Comparison of ENCODE assay signal across 21 cellular contexts in the genomic region with DNA sequence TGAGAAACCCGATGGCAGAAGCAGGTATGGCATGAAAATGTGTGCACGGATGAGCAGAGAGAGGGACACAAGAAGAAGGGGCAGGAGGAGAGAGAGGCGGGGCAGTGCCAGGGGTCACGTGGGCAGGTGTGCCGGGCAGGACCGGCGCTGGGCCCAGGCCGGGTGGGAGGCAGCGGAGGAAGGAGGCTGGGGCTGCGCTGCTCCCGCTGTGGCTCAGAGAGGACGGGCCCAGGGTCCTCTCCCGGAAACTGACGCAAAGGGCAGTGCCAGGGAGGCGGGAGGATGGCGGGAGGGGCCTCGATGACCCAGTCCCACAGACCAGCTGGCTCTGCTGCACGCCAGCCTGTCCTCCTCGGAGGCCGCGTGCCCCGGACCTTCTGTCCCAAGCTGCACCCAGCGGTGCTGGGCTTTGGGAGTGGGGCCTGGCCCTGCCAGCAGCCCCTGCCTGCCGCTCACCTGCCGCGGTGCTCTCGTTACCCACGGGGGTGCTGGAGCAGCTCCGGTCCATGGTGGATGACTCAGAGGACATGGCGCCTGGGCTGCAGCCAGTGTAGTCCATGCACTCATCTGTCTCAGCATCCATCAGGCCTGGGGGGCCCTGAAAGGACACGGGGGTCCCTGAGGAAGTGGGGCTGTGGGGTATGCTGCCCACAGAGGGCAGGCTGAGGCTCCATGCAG.
"Had no signal": no experiment of that assay in that cellular context is flagged by ENCODE, and none has a peak within 500 bp of the region (broad histone marks: within the 10 kb centered on the region; RNA-seq: fewer than 3 reads in every experiment).

No MANE protein-coding gene starts in this region.

- ATAC-seq: foreskin keratinocyte; right cardiac atrium; stimulated activated effector memory CD8-positive, alpha-beta T cell treated with anti-CD3 and anti-CD28 coated beads, Interleukin-12 subunit alpha, Interleukin-12 subunit beta, amount 100 ng/mL, for 72 hours; T-cell had no signal

- H3K4me1 ChIP-seq: colonic mucosa had no signal

- H3K4me1 Mint-ChIP-seq: central memory CD8-positive, alpha-beta T cell; nephron; stimulated activated effector memory CD8-positive, alpha-beta T cell treated with anti-CD3 and anti-CD28 coated beads, Interleukin-12 subunit alpha, Interleukin-12 subunit beta, amount 100 ng/mL, for 72 hours had no signal

- H3K27me3 ChIP-seq: ascending aorta, colonic mucosa, foreskin keratinocyte, testis had no signal

- H3K36me3 Mint-ChIP-seq: activated naive CD4-positive, alpha-beta T cell treated with anti-CD3 and anti-CD28 coated beads, Interleukin-2, amount 50 U/mL, for 24 hours; stimulated activated effector memory CD8-positive, alpha-beta T cell treated with anti-CD3 and anti-CD28 coated beads, Interleukin-12 subunit alpha, Interleukin-12 subunit beta, amount 100 ng/mL, for 72 hours had no signal

- H3K27ac ChIP-seq: colonic mucosa, foreskin keratinocyte, hepatocyte, testis had no signal

- H3K27me3 Mint-ChIP-seq: activated naive CD4-positive, alpha-beta T cell treated with anti-CD3 and anti-CD28 coated beads, Interleukin-2, amount 50 U/mL, for 24 hours; central memory CD8-positive, alpha-beta T cell; T-cell had no signal

- H3K36me3 ChIP-seq: colonic mucosa had no signal

- H3K4me3 Mint-ChIP-seq: activated naive CD4-positive, alpha-beta T cell treated with anti-CD3 and anti-CD28 coated beads, Interleukin-2, amount 50 U/mL, for 24 hours; central memory CD8-positive, alpha-beta T cell; nephron; stimulated activated effector memory CD8-positive, alpha-beta T cell treated with anti-CD3 and anti-CD28 coated beads, Interleukin-12 subunit alpha, Interleukin-12 subunit beta, amount 100 ng/mL, for 72 hours; T-cell had no signal

- H3K4me3 ChIP-seq: ascending aorta, colonic mucosa, hepatocyte, lung, smooth muscle cell, stomach, testis had no signal

- H3K9me3 ChIP-seq: ascending aorta, colonic mucosa, stomach, testis had no signal

- H3K9me3 Mint-ChIP-seq: activated naive CD4-positive, alpha-beta T cell treated with anti-CD3 and anti-CD28 coated beads, Interleukin-2, amount 50 U/mL, for 24 hours; central memory CD8-positive, alpha-beta T cell; nephron; stimulated activated effector memory CD8-positive, alpha-beta T cell treated with anti-CD3 and anti-CD28 coated beads, Interleukin-12 subunit alpha, Interleukin-12 subunit beta, amount 100 ng/mL, for 72 hours; T-cell had no signal

- DNase-seq: activated CD4-positive, alpha-beta T cell treated with anti-CD3 and anti-CD28 coated beads for 1 hour; activated CD4-positive, alpha-beta T cell treated with anti-CD3 and anti-CD28 coated beads, Interleukin-2, amount 50 U/mL, for 4 hours; activated gamma-delta T cell; colonic mucosa; foreskin keratinocyte; islet precursor cell; stimulated activated CD4-positive, alpha-beta T cell treated with anti-CD3 and anti-CD28 coated beads, Interleukin-4, amount 100 ng/mL, for 24 hours; stomach; T-cell; T-helper 9 cell; testis had no signal

- H3K27ac Mint-ChIP-seq: activated naive CD4-positive, alpha-beta T cell treated with anti-CD3 and anti-CD28 coated beads, Interleukin-2, amount 50 U/mL, for 24 hours; nephron; progenitor cell of endocrine pancreas; T-cell had no signal
